13 cellular contexts compared by ENCODE assay signal in genomic region chr11:29018631-29019030, GRCh38.
DNase-seq lines count a peak whose midpoint lies in the region; TF ChIP-seq lines count a peak whose summit lies in the region.
"Had no signal": no experiment of that assay in that cellular context is flagged by ENCODE, and none has a peak within 500 bp of the region (broad histone marks: within the 10 kb centered on the region; RNA-seq: fewer than 3 reads in every experiment).

No MANE protein-coding gene starts in this region.

- H2BK5ac ChIP-seq in mesendoderm (ENCODE audit: low read length): no peak overlapping the region

- no peak overlapping the region for H3K23ac ChIP-seq in mesendoderm (ENCODE audit: low read length)

- intact Hi-C loops in posterior vena cava (cut with DNase I): no loop called here

- H3K56ac ChIP-seq in mesendoderm (ENCODE audit: low read length): no peak overlapping the region

- no CpG with 5 or more reads among the region's 2 CpGs for WGBS in mesendoderm (ENCODE audit: extremely low coverage, insufficient coverage, low lambda C conversion rate)

- H2AK5ac ChIP-seq in mesendoderm (ENCODE audit: low read length): no peak overlapping the region

- no peak overlapping the region for H3K27ac ChIP-seq in mesendoderm (ENCODE audit: low read depth, low read length)
- H3K27ac ChIP-seq: neural progenitor cell, transverse colon had no signal

- no peaks in the 10 kb centered on the region for H3K36me3 Mint-ChIP-seq in progenitor cell of endocrine pancreas (ENCODE audit: insufficient read depth)
- H3K36me3 Mint-ChIP-seq in activated CD4-positive, alpha-beta memory T cell treated with anti-CD3 and anti-CD28 coated beads, Interleukin-2, amount 10 ng/mL, durations not matched to agents 7 days and 5 days (ENCODE audit: low read depth): no peaks in the 10 kb centered on the region
- H3K36me3 Mint-ChIP-seq: neural progenitor cell had no signal

- H4K5ac ChIP-seq in mesendoderm (ENCODE audit: low read length): no peak overlapping the region

- no peak overlapping the region for H3K4me3 Mint-ChIP-seq in progenitor cell of endocrine pancreas (ENCODE audit: low read depth)
- H3K4me3 Mint-ChIP-seq in activated CD4-positive, alpha-beta memory T cell treated with anti-CD3 and anti-CD28 coated beads, Interleukin-2, amount 10 ng/mL, durations not matched to agents 7 days and 5 days: no peak overlapping the region
- H3K4me3 Mint-ChIP-seq: CD4-positive, alpha-beta T cell; neural progenitor cell had no signal

- H4K8ac ChIP-seq in mesendoderm (ENCODE audit: low read depth, low read length): no peak overlapping the region

- H3K4me1 ChIP-seq in mesendoderm (ENCODE audit: control insufficient read depth, low read depth, low read length): no peaks in the 10 kb centered on the region
- H3K4me1 ChIP-seq: neural progenitor cell, transverse colon had no signal

- H2BK120ac ChIP-seq in mesendoderm (ENCODE audit: low read depth, low read length): no peak overlapping the region

- no peaks in the 10 kb centered on the region for H3K36me3 ChIP-seq in mesendoderm (ENCODE audit: control insufficient read depth, insufficient read depth, low read length)
- H3K36me3 ChIP-seq: neural progenitor cell, transverse colon had no signal

- H3K79me2 ChIP-seq in mesendoderm (ENCODE audit: control insufficient read depth, insufficient read depth, low read length): no peaks in the 10 kb centered on the region

- H2BK15ac ChIP-seq in mesendoderm (replicated peaks; ENCODE audit: low read depth): no peak overlapping the region

- no peaks in the 10 kb centered on the region for H3K79me1 ChIP-seq in mesendoderm (ENCODE audit: low read length)

- POLR2A ChIA-PET in activated CD4-positive, alpha-beta memory T cell treated with anti-CD3 and anti-CD28 coated beads, Interleukin-2, amount 10 ng/mL, durations not matched to agents 7 days and 5 days (lab: Charles Lee): no interaction called here

- CTCF ChIA-PET in activated CD4-positive, alpha-beta memory T cell treated with anti-CD3 and anti-CD28 coated beads, Interleukin-2, amount 10 ng/mL, durations not matched to agents 7 days and 5 days (lab: Charles Lee): no interaction called here

- H3K4me2 ChIP-seq in mesendoderm (ENCODE audit: low read length): no peak overlapping the region
- H3K4me2 ChIP-seq: neural progenitor cell had no signal

- no peak overlapping the region for H3K4ac ChIP-seq in mesendoderm (ENCODE audit: low read depth, low read length)

- peaks cover 4% of the 10 kb centered on the region for H3K4me1 Mint-ChIP-seq in progenitor cell of endocrine pancreas (ENCODE audit: low read depth)
- H3K4me1 Mint-ChIP-seq in activated CD4-positive, alpha-beta memory T cell treated with anti-CD3 and anti-CD28 coated beads, Interleukin-2, amount 10 ng/mL, durations not matched to agents 7 days and 5 days: no peaks in the 10 kb centered on the region
- H3K4me1 Mint-ChIP-seq: neural progenitor cell had no signal

- H3K27me3 ChIP-seq in mesendoderm (ENCODE audit: insufficient read depth, low read length, poor library complexity): no peaks in the 10 kb centered on the region
- H3K27me3 ChIP-seq: neural progenitor cell, transverse colon had no signal

- H3K27ac Mint-ChIP-seq in progenitor cell of endocrine pancreas: no peak overlapping the region
- H3K27ac Mint-ChIP-seq in activated CD4-positive, alpha-beta memory T cell treated with anti-CD3 and anti-CD28 coated beads, Interleukin-2, amount 10 ng/mL, durations not matched to agents 7 days and 5 days: no peak overlapping the region
- H3K27ac Mint-ChIP-seq: CD4-positive, alpha-beta T cell; neural progenitor cell had no signal

- H3K27me3 Mint-ChIP-seq in progenitor cell of endocrine pancreas: no peaks in the 10 kb centered on the region
- no peaks in the 10 kb centered on the region for H3K27me3 Mint-ChIP-seq in activated CD4-positive, alpha-beta memory T cell treated with anti-CD3 and anti-CD28 coated beads, Interleukin-2, amount 10 ng/mL, durations not matched to agents 7 days and 5 days
- H3K27me3 Mint-ChIP-seq: CD4-positive, alpha-beta T cell had no signal

- H3K4me3 ChIP-seq in AG09309 (ENCODE audit: control insufficient read depth, low read depth, low read length) (no peak overlapping the region), cardiac fibroblast (replicated peaks in 1 of 2; ENCODE audit: low read depth in 2 of 2, low read length in 2 of 2) (no peak overlapping the region), mesendoderm (ENCODE audit: low read length) (no peak overlapping the region)
- H3K4me3 ChIP-seq: neural progenitor cell, transverse colon had no signal

- no peaks in the 10 kb centered on the region for H3K9me3 Mint-ChIP-seq in progenitor cell of endocrine pancreas (ENCODE audit: low read depth)
- peaks cover 8% of the 10 kb centered on the region for H3K9me3 Mint-ChIP-seq in activated CD4-positive, alpha-beta memory T cell treated with anti-CD3 and anti-CD28 coated beads, Interleukin-2, amount 10 ng/mL, durations not matched to agents 7 days and 5 days
- H3K9me3 Mint-ChIP-seq: neural progenitor cell had no signal

- no peak for TF ChIP-seq CTCF in AG09309 (IDR thresholded peaks at IDR 0.05; ENCODE audit: control insufficient read depth, insufficient read depth, low read depth, low read length, missing control alignments)
- TF ChIP-seq CTCF in cardiac fibroblast (IDR thresholded peaks at IDR 0.05; ENCODE audit: low read depth, low read length): no peak
- TF ChIP-seq CTCF in progenitor cell of endocrine pancreas (IDR thresholded peaks at IDR 0.05; ENCODE audit: unreplicated experiment): no peak

- no peak overlapping the region for H3K9ac ChIP-seq in mesendoderm (ENCODE audit: low read length)
- H3K9ac ChIP-seq: neural progenitor cell had no signal

- DNase-seq in AG09309 (ENCODE audit: low read depth) (peak; percentile 74), LHCN-M2 (ENCODE audit: low read depth) (peak; percentile 93), cardiac fibroblast (ENCODE audit: low read depth in 2 of 2) (peak; percentile 92 to 95), mesendoderm (peak; percentile 56), posterior vena cava (ENCODE audit: low spot score) (no peak), progenitor cell of endocrine pancreas (ENCODE audit: low spot score, unreplicated experiment) (no peak), NCI-H2107 (lab: John Stamatoyannopoulos, UW) (no peak)
- no peak for DNase-seq in activated CD4-positive, alpha-beta memory T cell treated with anti-CD3 and anti-CD28 coated beads, Interleukin-2, amount 10 ng/mL, durations not matched to agents 7 days and 5 days
- DNase-seq: activated CD4-positive, CD25-positive, alpha-beta regulatory T cell; CD4-positive, alpha-beta T cell; NCI-H1694 treated with DMSO at 0.1 percent for 48 hours; transverse colon had no signal

- no peak overlapping the region for H3K18ac ChIP-seq in mesendoderm (ENCODE audit: low read length)

Comparison
In these comparisons a context has a peak if more than half of its experiments do, and no peak if none do; other contexts are left out.
1. DNase-seq: peak in AG09309 (single experiment), LHCN-M2 (single experiment), cardiac fibroblast (2 of 2) and mesendoderm (single experiment); none in posterior vena cava (single experiment), progenitor cell of endocrine pancreas (single experiment), activated CD4-positive, alpha-beta memory T cell treated with anti-CD3 and anti-CD28 coated beads, Interleukin-2, amount 10 ng/mL, durations not matched to agents 7 days and 5 days (single experiment) and NCI-H2107 (single experiment).